ENCODE assay signal across 20 cellular contexts in genomic region chr19:15159251-15159650, GRCh38. TPM values are rescaled to one million over a fixed set of nuclear protein-coding genes. Genes with fewer than 3 reads are reported as not detected.
DNase-seq lines count a peak whose midpoint lies in the region; ATAC-seq and TF ChIP-seq lines count a peak whose summit lies in the region.
"Had no signal": no experiment of that assay in that cellular context is flagged by ENCODE, and none has a peak within 500 bp of the region (broad histone marks: within the 10 kb centered on the region; RNA-seq: fewer than 3 reads in every experiment).

No MANE protein-coding gene starts in this region.

- H4K20me1 ChIP-seq in Karpas-422 (ENCODE audit: insufficient read depth, low read depth, low read length) (no peaks in the 10 kb centered on the region), SU-DHL-6 (ENCODE audit: low read depth, low read length) (no peaks in the 10 kb centered on the region)

- H3K4me3 ChIP-seq in Karpas-422 (ENCODE audit: low read length) (no peak overlapping the region), SU-DHL-6 (ENCODE audit: insufficient read depth, low read length, poor library complexity, severe bottlenecking) (no peak overlapping the region)
- H3K4me3 ChIP-seq: esophagus squamous epithelium, skin epidermis, tibial nerve had no signal

- peaks cover 8% of the 10 kb centered on the region for H3K9me3 Mint-ChIP-seq in stimulated activated memory B cell treated with anti-CD40 and anti-IgM and Interleukin-4, amounts not matched to agents 10 μg/mL and 1 μg/mL and 100 μg/mL, for 72 hours
- H3K9me3 Mint-ChIP-seq in activated CD4-positive, alpha-beta memory T cell treated with anti-CD3 and anti-CD28 coated beads, Interleukin-2, amount 10 ng/mL, durations not matched to agents 7 days and 5 days: peaks cover 3% of the 10 kb centered on the region
- H3K9me3 Mint-ChIP-seq: natural killer cell treated with Interleukin-12 subunit alpha and Interleukin-12 subunit beta and Interleukin-15 and Interleukin-18, amount 100 ng/mL, for 72 hours; stimulated activated naive CD8-positive, alpha-beta T cell treated with anti-CD3 and anti-CD28 coated beads, Interleukin-15, Interleukin-2, amounts not matched to agents 100 ng/mL and 50 ng/mL, for 24 hours had no signal

- no peaks in the 10 kb centered on the region for H3F3A ChIP-seq in SU-DHL-6 (ENCODE audit: insufficient read depth)

- H3K27ac ChIP-seq in Karpas-422 (ENCODE audit: low read length) (peak overlapping the region; percentile 3; the same call in 1 of the 2 replicates), SU-DHL-6 (ENCODE audit: low read depth, low read length) (no peak overlapping the region)
- H3K27ac ChIP-seq: esophagus squamous epithelium, parathyroid adenoma, skin epidermis, tibial nerve had no signal

- no peak for ATAC-seq in stimulated activated memory B cell treated with anti-CD40 and anti-IgM and Interleukin-4, amounts not matched to agents 10 μg/mL and 1 μg/mL and 100 μg/mL, for 72 hours
- ATAC-seq: natural killer cell treated with Interleukin-12 subunit alpha and Interleukin-12 subunit beta and Interleukin-15 and Interleukin-18, amount 100 ng/mL, for 72 hours had no signal

- H3K9ac ChIP-seq in Karpas-422 (ENCODE audit: low read length) (no peak overlapping the region), SU-DHL-6 (ENCODE audit: low read length) (no peak overlapping the region)
- H3K9ac ChIP-seq: parathyroid adenoma had no signal

- peaks cover 5% of the 10 kb centered on the region; the same call in 1 of the 2 replicates for H3K36me3 ChIP-seq in Karpas-422 (ENCODE audit: insufficient read depth, low read length)
- no peaks in the 10 kb centered on the region for H3K36me3 ChIP-seq in SU-DHL-6 (ENCODE audit: low read length)

- CTCF ChIA-PET in activated CD4-positive, alpha-beta memory T cell treated with anti-CD3 and anti-CD28 coated beads, Interleukin-2, amount 10 ng/mL, durations not matched to agents 7 days and 5 days (lab: Charles Lee): interaction anchor here (1.3 kb wide), 1 partner anchor 68 kb away, joined by 3 read pairs; no protein-coding TSS in a partner anchor

- H3K4me3 Mint-ChIP-seq in stimulated activated memory B cell treated with anti-CD40 and anti-IgM and Interleukin-4, amounts not matched to agents 10 μg/mL and 1 μg/mL and 100 μg/mL, for 72 hours: no peak overlapping the region
- no peak overlapping the region for H3K4me3 Mint-ChIP-seq in activated CD4-positive, alpha-beta memory T cell treated with anti-CD3 and anti-CD28 coated beads, Interleukin-2, amount 10 ng/mL, durations not matched to agents 7 days and 5 days
- H3K4me3 Mint-ChIP-seq: activated CD4-positive, alpha-beta T cell treated with anti-CD3 and anti-CD28 coated beads, Interleukin-2, amount 10 ng/mL, durations not matched to agents 24 days and 14 days; central memory CD8-positive, alpha-beta T cell; natural killer cell treated with Interleukin-12 subunit alpha and Interleukin-12 subunit beta and Interleukin-15 and Interleukin-18, amount 100 ng/mL, for 72 hours; stimulated activated naive CD8-positive, alpha-beta T cell treated with anti-CD3 and anti-CD28 coated beads, Interleukin-15, Interleukin-2, amounts not matched to agents 100 ng/mL and 50 ng/mL, for 24 hours had no signal

- H3K27ac Mint-ChIP-seq in stimulated activated memory B cell treated with anti-CD40 and anti-IgM and Interleukin-4, amounts not matched to agents 10 μg/mL and 1 μg/mL and 100 μg/mL, for 72 hours: no peak overlapping the region
- H3K27ac Mint-ChIP-seq in activated CD4-positive, alpha-beta memory T cell treated with anti-CD3 and anti-CD28 coated beads, Interleukin-2, amount 10 ng/mL, durations not matched to agents 7 days and 5 days: no peak overlapping the region
- H3K27ac Mint-ChIP-seq: activated CD4-positive, alpha-beta T cell treated with anti-CD3 and anti-CD28 coated beads, Interleukin-2, amount 10 ng/mL, durations not matched to agents 24 days and 14 days; natural killer cell treated with Interleukin-12 subunit alpha and Interleukin-12 subunit beta and Interleukin-15 and Interleukin-18, amount 100 ng/mL, for 72 hours; stimulated activated naive CD8-positive, alpha-beta T cell treated with anti-CD3 and anti-CD28 coated beads, Interleukin-15, Interleukin-2, amounts not matched to agents 100 ng/mL and 50 ng/mL, for 24 hours had no signal

- H3K36me3 Mint-ChIP-seq in stimulated activated memory B cell treated with anti-CD40 and anti-IgM and Interleukin-4, amounts not matched to agents 10 μg/mL and 1 μg/mL and 100 μg/mL, for 72 hours: no peaks in the 10 kb centered on the region
- H3K36me3 Mint-ChIP-seq in activated CD4-positive, alpha-beta memory T cell treated with anti-CD3 and anti-CD28 coated beads, Interleukin-2, amount 10 ng/mL, durations not matched to agents 7 days and 5 days (ENCODE audit: low read depth): no peaks in the 10 kb centered on the region
- H3K36me3 Mint-ChIP-seq: natural killer cell treated with Interleukin-12 subunit alpha and Interleukin-12 subunit beta and Interleukin-15 and Interleukin-18, amount 100 ng/mL, for 72 hours had no signal

- H2AFZ ChIP-seq in Karpas-422 (ENCODE audit: low read length) (no peak overlapping the region), SU-DHL-6 (ENCODE audit: low read depth, low read length, severe bottlenecking) (peak overlapping the region; percentile 27)
- H2AFZ ChIP-seq: parathyroid adenoma had no signal

- H3K9me3 ChIP-seq in Karpas-422 (ENCODE audit: low read length): peaks cover 4% of the 10 kb centered on the region; the same call in 1 of the 2 replicates
- no peaks in the 10 kb centered on the region for H3K9me3 ChIP-seq in SU-DHL-6 (ENCODE audit: insufficient read depth, low read length)

- H3K4me1 ChIP-seq in Karpas-422 (ENCODE audit: low read length): peaks cover 9% of the 10 kb centered on the region
- H3K4me1 ChIP-seq: esophagus squamous epithelium, parathyroid adenoma, tibial nerve had no signal

- peak; percentile 31 for DNase-seq in EH (ENCODE audit: low read depth)
- peak; percentile 82 for DNase-seq in Karpas-422
- peak; percentile 23 for DNase-seq in germinal center (ENCODE audit: low spot score)
- DNase-seq in cortex of kidney (lab: John Stamatoyannopoulos, UW): no peak
- DNase-seq in hepatic stellate cell (ENCODE audit: low spot score): no peak
- no peak for DNase-seq in activated CD4-positive, alpha-beta memory T cell treated with anti-CD3 and anti-CD28 coated beads, Interleukin-2, amount 10 ng/mL, durations not matched to agents 7 days and 5 days
- DNase-seq: activated CD4-positive, alpha-beta T cell treated with anti-CD3 and anti-CD28 coated beads, Interleukin-2, amount 10 ng/mL, durations not matched to agents 24 days and 14 days; effector memory CD4-positive, alpha-beta T cell; esophagus squamous epithelium; islet precursor cell; NCI-H2029; NCI-H446 treated with DMSO at 0.1 percent for 48 hours had no signal

- TF ChIP-seq CTCF in SU-DHL-6 (IDR thresholded peaks at IDR 0.05; ENCODE audit: insufficient read depth, low read length, poor library complexity, severe bottlenecking): no peak

- POLR2A ChIA-PET in activated CD4-positive, alpha-beta memory T cell treated with anti-CD3 and anti-CD28 coated beads, Interleukin-2, amount 10 ng/mL, durations not matched to agents 7 days and 5 days (lab: Charles Lee): no interaction called here

- no peaks in the 10 kb centered on the region for H3K4me1 Mint-ChIP-seq in stimulated activated memory B cell treated with anti-CD40 and anti-IgM and Interleukin-4, amounts not matched to agents 10 μg/mL and 1 μg/mL and 100 μg/mL, for 72 hours
- no peaks in the 10 kb centered on the region for H3K4me1 Mint-ChIP-seq in activated CD4-positive, alpha-beta memory T cell treated with anti-CD3 and anti-CD28 coated beads, Interleukin-2, amount 10 ng/mL, durations not matched to agents 7 days and 5 days
- H3K4me1 Mint-ChIP-seq: activated CD4-positive, alpha-beta T cell treated with anti-CD3 and anti-CD28 coated beads, Interleukin-2, amount 10 ng/mL, durations not matched to agents 24 days and 14 days; central memory CD8-positive, alpha-beta T cell had no signal

- H3K27me3 ChIP-seq in Karpas-422 (ENCODE audit: low read length): no peaks in the 10 kb centered on the region
- H3K27me3 ChIP-seq in SU-DHL-6 (ENCODE audit: low read length): no peaks in the 10 kb centered on the region
- H3K27me3 ChIP-seq: esophagus squamous epithelium, tibial nerve had no signal

- no peaks in the 10 kb centered on the region for H3K9me2 ChIP-seq in Karpas-422 (replicated peaks; ENCODE audit: insufficient read depth, low read length)
- no peaks in the 10 kb centered on the region for H3K9me2 ChIP-seq in SU-DHL-6 (replicated peaks; ENCODE audit: insufficient read depth, low read length)

- no peaks in the 10 kb centered on the region for H3K79me2 ChIP-seq in Karpas-422 (ENCODE audit: low read length)
- no peaks in the 10 kb centered on the region for H3K79me2 ChIP-seq in SU-DHL-6 (ENCODE audit: insufficient read depth, low read length)
- H3K79me2 ChIP-seq: parathyroid adenoma had no signal

- no peak overlapping the region for H3K4me2 ChIP-seq in Karpas-422 (ENCODE audit: low read depth, low read length, poor library complexity, severe bottlenecking)
- no peak overlapping the region for H3K4me2 ChIP-seq in SU-DHL-6 (ENCODE audit: low read depth, low read length, poor library complexity, severe bottlenecking)

- peaks cover 22% of the 10 kb centered on the region for H3K27me3 Mint-ChIP-seq in stimulated activated memory B cell treated with anti-CD40 and anti-IgM and Interleukin-4, amounts not matched to agents 10 μg/mL and 1 μg/mL and 100 μg/mL, for 72 hours
- peaks cover 3% of the 10 kb centered on the region for H3K27me3 Mint-ChIP-seq in activated CD4-positive, alpha-beta memory T cell treated with anti-CD3 and anti-CD28 coated beads, Interleukin-2, amount 10 ng/mL, durations not matched to agents 7 days and 5 days
- H3K27me3 Mint-ChIP-seq: activated CD4-positive, alpha-beta T cell treated with anti-CD3 and anti-CD28 coated beads, Interleukin-2, amount 10 ng/mL, durations not matched to agents 24 days and 14 days; stimulated activated naive CD8-positive, alpha-beta T cell treated with anti-CD3 and anti-CD28 coated beads, Interleukin-15, Interleukin-2, amounts not matched to agents 100 ng/mL and 50 ng/mL, for 24 hours had no signal

RNA-seq across cellular contexts. Expression of gene NOTCH3, which starts 41.5 kb away (rescaled TPM):
- total RNA-seq in Karpas-422 (2014; rRNA removed; shearing (Covaris generic); ENCODE audit: low replicate concordance): 0.45 and 3.2 TPM in 2 replicates
- total RNA-seq in activated CD4-positive, alpha-beta memory T cell treated with anti-CD3 and anti-CD28 coated beads, Interleukin-2, amount 10 ng/mL, durations not matched to agents 7 days and 5 days: not detected
- total RNA-seq: activated CD4-positive, alpha-beta T cell treated with anti-CD3 and anti-CD28 coated beads, Interleukin-2, amount 10 ng/mL, durations not matched to agents 24 days and 14 days; natural killer cell treated with Interleukin-12 subunit alpha and Interleukin-12 subunit beta and Interleukin-15 and Interleukin-18, amount 100 ng/mL, for 72 hours had no signal

RNA-seq across cellular contexts. Expression of gene SYDE1, which starts 52.0 kb away (rescaled TPM):
- not detected in 2 replicates for total RNA-seq in Karpas-422 (2014; rRNA removed; shearing (Covaris generic); ENCODE audit: low replicate concordance)
- total RNA-seq in activated CD4-positive, alpha-beta memory T cell treated with anti-CD3 and anti-CD28 coated beads, Interleukin-2, amount 10 ng/mL, durations not matched to agents 7 days and 5 days: not detected
- total RNA-seq: natural killer cell treated with Interleukin-12 subunit alpha and Interleukin-12 subunit beta and Interleukin-15 and Interleukin-18, amount 100 ng/mL, for 72 hours had no signal

Comparison
In these comparisons a context has a peak if more than half of its experiments do, and no peak if none do; other contexts are left out.
1. DNase-seq: peak in EH (single experiment), Karpas-422 (single experiment) and germinal center (single experiment); none in cortex of kidney (single experiment), hepatic stellate cell (single experiment) and activated CD4-positive, alpha-beta memory T cell treated with anti-CD3 and anti-CD28 coated beads, Interleukin-2, amount 10 ng/mL, durations not matched to agents 7 days and 5 days (single experiment).